ENCODE assay signal across 23 cellular contexts in genomic region chr11:8831861-8832260, GRCh38.
DNase-seq lines count a peak whose midpoint lies in the region; ATAC-seq, FAIRE-seq and TF ChIP-seq lines count a peak whose summit lies in the region.
"Had no signal": no experiment of that assay in that cellular context is flagged by ENCODE, and none has a peak within 500 bp of the region (broad histone marks: within the 10 kb centered on the region; RNA-seq: fewer than 3 reads in every experiment).

No MANE protein-coding gene starts in this region.

- CTCF ChIA-PET in activated CD8-positive, alpha-beta memory T cell treated with anti-CD3 and anti-CD28 coated beads, Interleukin-2, amount 10 ng/mL, durations not matched to agents 7 days and 5 days (lab: Charles Lee) = no interaction called here

- H3K27ac Mint-ChIP-seq in activated CD8-positive, alpha-beta memory T cell treated with anti-CD3 and anti-CD28 coated beads, Interleukin-2, amount 10 ng/mL, durations not matched to agents 7 days and 5 days = no peak overlapping the region
- H3K27ac Mint-ChIP-seq: CD14-positive monocyte had no signal

- WGBS in pancreas, 2 donors = 68 to 79% methylated on average over 9 of the region's 9 CpGs

- TF ChIP-seq CTCF in pancreas (IDR thresholded peaks at IDR 0.05) = no peak

- no peak for FAIRE-seq in pancreas (lab: Jason Lieb, UNC)
- FAIRE-seq: colon, endometrium, GM12878 had no signal

- no peak for ATAC-seq in activated CD8-positive, alpha-beta memory T cell treated with anti-CD3 and anti-CD28 coated beads, Interleukin-2, amount 10 ng/mL, durations not matched to agents 7 days and 5 days
- ATAC-seq in pancreas (no peak), HG03439 (IDR thresholded peaks at IDR 0.05; ENCODE audit: unreplicated experiment) (no peak)
- ATAC-seq: left colon had no signal

- peak; percentile 36 for DNase-seq in activated CD8-positive, alpha-beta memory T cell treated with anti-CD3 and anti-CD28 coated beads, Interleukin-2, amount 50 U/mL, for 48 hours
- DNase-seq in activated CD8-positive, alpha-beta memory T cell treated with anti-CD3 and anti-CD28 coated beads, Interleukin-2, amount 10 ng/mL, durations not matched to agents 7 days and 5 days = no peak
- DNase-seq in head of caudate nucleus (peak in 36 of 42 donors; percentile 29 to 89 (median 60)), posterior vena cava (ENCODE audit: low spot score) (peak; percentile 11), pancreas (no peak), SHP77 (lab: John Stamatoyannopoulos, UW) (no peak), GM19240 (ENCODE audit: insufficient read length, low spot score) (no peak)
- DNase-seq: activated CD4-positive, alpha-beta T cell treated with anti-CD3 and anti-CD28 coated beads for 36 hours; activated naive CD4-positive, alpha-beta T cell treated with anti-CD3 and anti-CD28 coated beads, Interleukin-2, amount 50 U/mL, for 16 hours; DMS 273 treated with DMSO at 0.1 percent for 48 hours; GDM1; Karpas-422; left colon; NCI-H1105; SK-N-SH; stimulated activated CD4-positive, alpha-beta T cell treated with anti-CD3 and anti-CD28 coated beads, Interleukin-4, amount 100 ng/mL, for 24 hours had no signal

- H3K9me3 ChIP-seq in pancreas = no peaks in the 10 kb centered on the region
- H3K9me3 ChIP-seq: ascending aorta, SK-N-SH had no signal

- H3K4me3 ChIP-seq in pancreas = no peak overlapping the region
- H3K4me3 ChIP-seq: ascending aorta, GM12878 had no signal

- no peaks in the 10 kb centered on the region for H3K9me3 Mint-ChIP-seq in activated CD8-positive, alpha-beta memory T cell treated with anti-CD3 and anti-CD28 coated beads, Interleukin-2, amount 10 ng/mL, durations not matched to agents 7 days and 5 days (ENCODE audit: low read depth)
- H3K9me3 Mint-ChIP-seq: CD14-positive monocyte had no signal

- H3K36me3 Mint-ChIP-seq in activated CD8-positive, alpha-beta memory T cell treated with anti-CD3 and anti-CD28 coated beads, Interleukin-2, amount 10 ng/mL, durations not matched to agents 7 days and 5 days = no peaks in the 10 kb centered on the region
- H3K36me3 Mint-ChIP-seq: CD14-positive monocyte had no signal

- H3K4me1 Mint-ChIP-seq in activated CD8-positive, alpha-beta memory T cell treated with anti-CD3 and anti-CD28 coated beads, Interleukin-2, amount 10 ng/mL, durations not matched to agents 7 days and 5 days = peaks cover 18% of the 10 kb centered on the region
- H3K4me1 Mint-ChIP-seq: CD14-positive monocyte had no signal

- H3K27me3 Mint-ChIP-seq in activated CD8-positive, alpha-beta memory T cell treated with anti-CD3 and anti-CD28 coated beads, Interleukin-2, amount 10 ng/mL, durations not matched to agents 7 days and 5 days = peaks cover 19% of the 10 kb centered on the region

- intact Hi-C loops in head of caudate nucleus (cut with DNase I) (no loop called here), posterior vena cava (cut with DNase I) (no loop called here), pancreas (cut with DNase I) (no loop called here)

- H3K36me3 ChIP-seq in pancreas = no peaks in the 10 kb centered on the region
- H3K36me3 ChIP-seq: ascending aorta had no signal

- no peak overlapping the region for H3K27ac ChIP-seq in pancreas
- H3K27ac ChIP-seq: parathyroid adenoma had no signal

- H3K4me1 ChIP-seq in pancreas = no peaks in the 10 kb centered on the region
- H3K4me1 ChIP-seq: ascending aorta, parathyroid adenoma had no signal

- H3K27me3 ChIP-seq in pancreas = no peaks in the 10 kb centered on the region
- H3K27me3 ChIP-seq: ascending aorta had no signal

- H3K4me3 Mint-ChIP-seq in activated CD8-positive, alpha-beta memory T cell treated with anti-CD3 and anti-CD28 coated beads, Interleukin-2, amount 10 ng/mL, durations not matched to agents 7 days and 5 days = no peak overlapping the region
- H3K4me3 Mint-ChIP-seq: activated CD4-positive, alpha-beta T cell treated with anti-CD3 and anti-CD28 coated beads for 36 hours; CD14-positive monocyte had no signal

Comparison
In these comparisons a context has a peak if more than half of its experiments do, and no peak if none do; other contexts are left out.
1. DNase-seq: peak in activated CD8-positive, alpha-beta memory T cell treated with anti-CD3 and anti-CD28 coated beads, Interleukin-2, amount 50 U/mL, for 48 hours (single experiment), head of caudate nucleus (36 of 42) and posterior vena cava (single experiment); none in activated CD8-positive, alpha-beta memory T cell treated with anti-CD3 and anti-CD28 coated beads, Interleukin-2, amount 10 ng/mL, durations not matched to agents 7 days and 5 days (single experiment), pancreas (0 of 6), SHP77 (0 of 2) and GM19240 (single experiment).